In the genomic region with DNA sequence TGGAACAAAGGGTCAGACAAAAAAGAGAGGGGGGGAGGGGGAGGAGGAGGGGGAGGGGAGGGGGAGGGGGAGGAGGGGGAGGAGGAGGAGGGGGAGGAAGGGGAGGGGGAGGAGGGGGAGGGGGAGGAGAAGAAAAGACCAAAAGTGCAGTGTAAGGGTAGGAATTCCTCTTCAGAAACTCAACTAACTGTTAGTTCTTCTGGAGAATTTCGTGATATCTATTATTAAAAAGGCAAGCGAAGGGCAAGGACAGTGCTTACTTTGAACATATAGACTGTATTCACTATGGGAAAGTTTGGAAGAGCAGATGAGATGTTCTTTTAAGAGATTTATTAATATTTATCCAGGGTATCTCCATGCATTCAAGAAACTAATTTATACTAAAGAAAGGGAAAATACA, we compare ENCODE assay signal across 29 cellular contexts.
"Had no signal": no experiment of that assay in that cellular context is flagged by ENCODE, and none has a peak within 500 bp of the region (broad histone marks: within the 10 kb centered on the region; RNA-seq: fewer than 3 reads in every experiment).

No MANE protein-coding gene starts in this region.

- H3K27me3 ChIP-seq: colonic mucosa, dorsolateral prefrontal cortex, esophagus muscularis mucosa, esophagus squamous epithelium, foreskin keratinocyte, gastrocnemius medialis, gastroesophageal sphincter, heart left ventricle, heart right ventricle, hepatocyte had no signal

- H3K27ac Mint-ChIP-seq: dendritic cell treated with granulocyte-macrophage colony-stimulating factor and Interleukin-4, amounts not matched to agents 40 ng/mL and 50 ng/mL, for 4 days; effector memory CD8-positive, alpha-beta T cell; endodermal cell had no signal

- ATAC-seq: effector memory CD8-positive, alpha-beta T cell; esophagus mucosa; foreskin keratinocyte; gastrocnemius medialis; gastroesophageal sphincter; heart left ventricle; heart right ventricle had no signal

- H3K36me3 ChIP-seq: colonic mucosa, esophagus muscularis mucosa, esophagus squamous epithelium, gastrocnemius medialis, gastroesophageal sphincter, heart left ventricle, heart right ventricle had no signal

- H3K4me3 Mint-ChIP-seq: dendritic cell treated with granulocyte-macrophage colony-stimulating factor and Interleukin-4, amounts not matched to agents 40 ng/mL and 50 ng/mL, for 4 days; effector memory CD8-positive, alpha-beta T cell; endodermal cell had no signal

- H3K79me2 ChIP-seq: hepatocyte had no signal

- H3K9me3 Mint-ChIP-seq: dendritic cell treated with granulocyte-macrophage colony-stimulating factor and Interleukin-4, amounts not matched to agents 40 ng/mL and 50 ng/mL, for 4 days had no signal

- H3K4me3 ChIP-seq: colonic mucosa, coronary artery, dorsolateral prefrontal cortex, esophagus muscularis mucosa, esophagus squamous epithelium, gastrocnemius medialis, gastroesophageal sphincter, heart left ventricle, heart right ventricle, hepatocyte had no signal

- H3K9me3 ChIP-seq: colonic mucosa, esophagus muscularis mucosa, esophagus squamous epithelium, gastrocnemius medialis, gastroesophageal sphincter had no signal

- H3K4me2 ChIP-seq: hepatocyte had no signal

- H3K4me1 ChIP-seq: colonic mucosa, esophagus muscularis mucosa, esophagus squamous epithelium, gastroesophageal sphincter, heart left ventricle, heart right ventricle had no signal

- H3K27ac ChIP-seq: colonic mucosa, coronary artery, dorsolateral prefrontal cortex, epithelial cell of prostate, esophagus muscularis mucosa, esophagus squamous epithelium, foreskin keratinocyte, gastrocnemius medialis, gastroesophageal sphincter, heart left ventricle, heart right ventricle, hepatocyte had no signal

- FAIRE-seq: endometrium, endothelial cell of umbilical vein, frontal cortex had no signal

- H3K27me3 Mint-ChIP-seq: dendritic cell treated with granulocyte-macrophage colony-stimulating factor and Interleukin-4, amounts not matched to agents 40 ng/mL and 50 ng/mL, for 4 days; effector memory CD8-positive, alpha-beta T cell had no signal

- DNase-seq: colonic mucosa; cortex of kidney; dermis blood vessel endothelial cell; dorsolateral prefrontal cortex; effector CD4-positive, alpha-beta T cell; effector CD8-positive, alpha-beta T cell; effector memory CD4-positive, alpha-beta T cell; effector memory CD8-positive, alpha-beta T cell; endodermal cell; erythroblast; esophagus squamous epithelium; foreskin fibroblast; foreskin keratinocyte; foreskin melanocyte; gastrocnemius medialis; glutamatergic neuron; head of caudate nucleus; heart left ventricle; heart right ventricle had no signal

- H2AFZ ChIP-seq: hepatocyte had no signal
